In the genomic region with DNA sequence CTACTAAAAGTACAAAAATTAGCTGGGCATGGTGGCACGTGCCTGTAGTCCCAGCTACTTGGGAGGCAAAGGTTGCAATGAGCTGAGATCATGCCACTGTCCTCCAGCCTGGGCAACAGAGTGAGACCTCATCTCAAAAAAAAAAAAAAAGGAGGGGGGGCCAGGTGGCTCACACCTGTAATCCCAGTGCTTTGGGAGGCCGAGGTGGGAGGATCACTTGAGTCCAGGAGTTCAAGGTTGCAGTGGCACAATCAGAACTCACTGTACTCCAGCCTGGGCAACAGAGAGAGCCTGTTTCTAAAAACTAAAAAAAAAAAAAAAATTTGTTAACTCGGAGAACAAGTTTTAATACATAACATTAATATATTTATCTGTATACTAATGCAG, we compare ENCODE assay signal across 7 cellular contexts. TPM values are rescaled to one million over a fixed set of nuclear protein-coding genes. Genes with fewer than 3 reads are reported as not detected.
DNase-seq lines count a peak whose midpoint lies in the region; ATAC-seq and TF ChIP-seq lines count a peak whose summit lies in the region.
"Not testable (repeated sequence)": the region's sequence is repeated elsewhere in the genome, so short reads cannot be mapped to it uniquely, and the experiment has no call there.

No MANE protein-coding gene starts in this region.

- H3K4me3 Mint-ChIP-seq in HFFc6, result peak overlapping the region; percentile 79; the same call in 1 of the 2 replicates
- H3K4me3 Mint-ChIP-seq in activated B cell treated with CpG ODN at 0.5 μM for 24 hours, natural killer cell: not testable (repeated sequence)
- peak overlapping the region; percentile 7 for H3K4me3 Mint-ChIP-seq in activated naive CD4-positive, alpha-beta T cell treated with anti-CD3 and anti-CD28 coated beads, Interleukin-2, amount 50 U/mL, for 24 hours
- peak overlapping the region; percentile 3 for H3K4me3 Mint-ChIP-seq in stimulated activated naive CD8-positive, alpha-beta T cell treated with anti-CD3 and anti-CD28 coated beads, Interleukin-15, Interleukin-2, amounts not matched to agents 100 ng/mL and 50 ng/mL, for 24 hours

- H3K4me3 ChIP-seq in colonic mucosa; right cardiac atrium (ENCODE audit: low read length): not testable (repeated sequence)

- POLR2A ChIA-PET in activated B cell treated with CpG ODN at 0.5 μM for 24 hours (lab: Charles Lee), result interaction anchor here (2.9 kb wide), 1 partner anchor 21 kb away, joined by 12 read pairs; no protein-coding TSS in a partner anchor

- intact Hi-C loops in activated B cell treated with CpG ODN at 0.5 μM for 24 hours (cut with micrococcal nuclease), result loop anchor here (10.0 kb wide), 1 partner anchor 1073 kb away; no protein-coding TSS in a partner anchor
- intact Hi-C loops in colonic mucosa (cut with DNase I); right cardiac atrium (cut with DNase I); natural killer cell (cut with micrococcal nuclease): not testable (repeated sequence)

- H3K27ac ChIP-seq in colonic mucosa (peak overlapping the region; percentile 68), right cardiac atrium (ENCODE audit: low read length) (peak overlapping the region; percentile 82)

- peak overlapping the region; percentile 91 for H3K27ac Mint-ChIP-seq in HFFc6
- H3K27ac Mint-ChIP-seq in activated B cell treated with CpG ODN at 0.5 μM for 24 hours, result peak overlapping the region; percentile 96
- peak overlapping the region; percentile 97 for H3K27ac Mint-ChIP-seq in activated naive CD4-positive, alpha-beta T cell treated with anti-CD3 and anti-CD28 coated beads, Interleukin-2, amount 50 U/mL, for 24 hours
- H3K27ac Mint-ChIP-seq in natural killer cell, result peak overlapping the region; percentile 84 to 91
- H3K27ac Mint-ChIP-seq in stimulated activated naive CD8-positive, alpha-beta T cell treated with anti-CD3 and anti-CD28 coated beads, Interleukin-15, Interleukin-2, amounts not matched to agents 100 ng/mL and 50 ng/mL, for 24 hours, result peak overlapping the region; percentile 92

- not testable (repeated sequence) for H3K9me3 ChIP-seq in colonic mucosa; right cardiac atrium (ENCODE audit: control insufficient read depth, low read length)

- CTCF ChIA-PET in activated B cell treated with CpG ODN at 0.5 μM for 24 hours (lab: Charles Lee), result interaction anchor here (0.6 to 5.3 kb wide), 2 partner anchors 19 to 24 kb away, joined by 3 to 30 read pairs; no protein-coding TSS in a partner anchor

- H3K27me3 Mint-ChIP-seq in HFFc6 (ENCODE audit: insufficient read depth); activated B cell treated with CpG ODN at 0.5 μM for 24 hours; activated naive CD4-positive, alpha-beta T cell treated with anti-CD3 and anti-CD28 coated beads, Interleukin-2, amount 50 U/mL, for 24 hours; natural killer cell (ENCODE audit: low read depth in 2 of 2); stimulated activated naive CD8-positive, alpha-beta T cell treated with anti-CD3 and anti-CD28 coated beads, Interleukin-15, Interleukin-2, amounts not matched to agents 100 ng/mL and 50 ng/mL, for 24 hours: not testable (repeated sequence)

- not testable (repeated sequence) for H3K9ac ChIP-seq in colonic mucosa (ENCODE audit: low read depth in 2 of 2, low read length in 2 of 2)

- 76% methylated on average over 3 of the region's 3 CpGs for WGBS in right cardiac atrium

- not testable (repeated sequence) for H3K36me3 ChIP-seq in colonic mucosa

- not testable (repeated sequence) for DNase-seq in HFFc6, activated B cell treated with CpG ODN at 0.5 μM for 24 hours, colonic mucosa, right cardiac atrium, natural killer cell

- not testable (repeated sequence) for ATAC-seq in activated B cell treated with CpG ODN at 0.5 μM for 24 hours (ENCODE audit: low read depth); natural killer cell
- peak in 1 of 2 donors; percentile 9 for ATAC-seq in right cardiac atrium

- not testable (repeated sequence) for H3K27me3 ChIP-seq in colonic mucosa; right cardiac atrium (ENCODE audit: control insufficient read depth, insufficient read depth)

- H3K4me1 Mint-ChIP-seq in HFFc6 (ENCODE audit: low read depth), result peaks cover 65% of the 10 kb centered on the region
- peaks cover 70% of the 10 kb centered on the region for H3K4me1 Mint-ChIP-seq in activated B cell treated with CpG ODN at 0.5 μM for 24 hours
- H3K4me1 Mint-ChIP-seq in activated naive CD4-positive, alpha-beta T cell treated with anti-CD3 and anti-CD28 coated beads, Interleukin-2, amount 50 U/mL, for 24 hours, result peaks cover 69% of the 10 kb centered on the region
- H3K4me1 Mint-ChIP-seq in natural killer cell, result peaks cover 12 to 16% of the 10 kb centered on the region in 2 donors
- peaks cover 62% of the 10 kb centered on the region for H3K4me1 Mint-ChIP-seq in stimulated activated naive CD8-positive, alpha-beta T cell treated with anti-CD3 and anti-CD28 coated beads, Interleukin-15, Interleukin-2, amounts not matched to agents 100 ng/mL and 50 ng/mL, for 24 hours (ENCODE audit: low read depth)

- H3K36me3 Mint-ChIP-seq in HFFc6 (ENCODE audit: low read depth); activated B cell treated with CpG ODN at 0.5 μM for 24 hours (ENCODE audit: low read depth); activated naive CD4-positive, alpha-beta T cell treated with anti-CD3 and anti-CD28 coated beads, Interleukin-2, amount 50 U/mL, for 24 hours; natural killer cell; stimulated activated naive CD8-positive, alpha-beta T cell treated with anti-CD3 and anti-CD28 coated beads, Interleukin-15, Interleukin-2, amounts not matched to agents 100 ng/mL and 50 ng/mL, for 24 hours (ENCODE audit: low read depth): not testable (repeated sequence)

- H3K4me1 ChIP-seq in colonic mucosa; right cardiac atrium (ENCODE audit: control insufficient read depth, insufficient read depth, low read length): not testable (repeated sequence)

- TF ChIP-seq CTCF in HFFc6 (IDR thresholded peaks at IDR 0.05); activated B cell treated with CpG ODN at 0.5 μM for 24 hours (IDR thresholded peaks at IDR 0.05); colonic mucosa (IDR thresholded peaks at IDR 0.05); natural killer cell (IDR thresholded peaks at IDR 0.05): not testable (repeated sequence)

- not testable (repeated sequence) for H3K9me3 Mint-ChIP-seq in HFFc6; activated B cell treated with CpG ODN at 0.5 μM for 24 hours; activated naive CD4-positive, alpha-beta T cell treated with anti-CD3 and anti-CD28 coated beads, Interleukin-2, amount 50 U/mL, for 24 hours; natural killer cell; stimulated activated naive CD8-positive, alpha-beta T cell treated with anti-CD3 and anti-CD28 coated beads, Interleukin-15, Interleukin-2, amounts not matched to agents 100 ng/mL and 50 ng/mL, for 24 hours

RNA-seq across cellular contexts. Expression of a gene that starts 5.6 kb away (rescaled TPM):
- 10 to 100 TPM; 87.6 to 97.3 (median 94.2) TPM for total RNA-seq in HFFc6 (2021; fragmentation: NEBNext Ultra II Directional; extraction: Animal tissue kit (Norgen Biotek cat#: 25700))
- total RNA-seq in activated B cell treated with CpG ODN at 0.5 μM for 24 hours, result 97.1 and 98.5 TPM in 2 replicates
- total RNA-seq in colonic mucosa, result 10 to 100 TPM; 36.1 to 45.0 TPM
- total RNA-seq in right cardiac atrium, result 10 to 100 TPM; 31.9 to 33.3 (median 32.6) TPM
- 23.0 TPM for polyA plus RNA-seq in right cardiac atrium
- 100 to 1,000 TPM in 2 of 3 donors, 10 to 100 TPM in 1; 98.9 to 120 (median 114) TPM for total RNA-seq in natural killer cell

RNA-seq across cellular contexts. Expression of a gene that starts 22.1 kb away (rescaled TPM):
- total RNA-seq in HFFc6 (2021; fragmentation: NEBNext Ultra II Directional; extraction: Animal tissue kit (Norgen Biotek cat#: 25700)), result 1 to 10 TPM; 5.0 to 8.6 (median 6.6) TPM
- 0.75 and 0.81 TPM in 2 replicates for total RNA-seq in activated B cell treated with CpG ODN at 0.5 μM for 24 hours
- total RNA-seq in colonic mucosa, result 1 to 10 TPM; 2.6 to 5.4 TPM
- 10 to 100 TPM; 15.0 to 43.0 (median 16.6) TPM for total RNA-seq in right cardiac atrium
- polyA plus RNA-seq in right cardiac atrium, result 20.9 TPM
- total RNA-seq in natural killer cell, result 1 to 10 TPM in 2 of 3 donors, under 1 TPM in 1; 0.70 to 1.6 (median 1.6) TPM
